Comparison of ENCODE assay signal across 15 cellular contexts in the genomic region with DNA sequence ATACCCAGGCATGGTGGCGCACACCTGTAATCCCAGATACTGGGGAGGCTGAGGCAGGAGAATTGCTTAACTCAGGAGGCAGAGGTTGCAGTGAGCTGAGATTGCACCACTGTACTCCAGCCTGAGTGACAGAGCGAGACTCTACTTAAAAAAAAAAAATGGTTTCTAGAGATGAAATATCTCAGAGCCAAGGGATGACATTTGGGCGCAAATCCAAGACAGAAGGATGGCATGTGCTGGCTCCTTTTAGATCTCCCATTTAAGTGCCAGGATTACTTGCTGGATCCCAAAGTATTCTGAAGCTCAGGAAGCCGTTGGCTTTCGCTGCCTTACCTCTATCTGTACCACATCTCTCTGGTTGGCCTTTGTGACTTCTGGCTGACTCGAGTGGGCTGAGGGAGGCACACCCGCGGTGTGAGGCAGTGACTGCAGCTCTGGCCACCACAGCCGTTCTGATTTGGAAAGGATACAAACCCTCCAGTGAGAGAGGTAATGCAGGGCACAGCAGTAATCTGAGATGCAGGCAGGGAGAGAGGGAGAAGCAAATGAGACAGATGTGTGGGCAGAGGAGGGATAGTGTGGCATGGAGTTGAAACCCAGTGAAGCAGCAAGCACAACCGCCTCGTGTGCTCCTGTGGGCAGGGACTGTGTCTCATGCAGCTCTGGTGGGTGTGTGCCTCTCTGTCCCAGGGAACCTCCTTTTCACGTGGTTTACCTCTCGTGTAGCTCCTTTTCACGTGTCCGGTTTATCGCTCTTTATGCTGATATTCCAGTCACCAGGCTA. TPM values are rescaled to one million over a fixed set of nuclear protein-coding genes. Genes with fewer than 3 reads are reported as not detected.
DNase-seq lines count a peak whose midpoint lies in the region; ATAC-seq and TF ChIP-seq lines count a peak whose summit lies in the region.
"Had no signal": no experiment of that assay in that cellular context is flagged by ENCODE, and none has a peak within 500 bp of the region (broad histone marks: within the 10 kb centered on the region; RNA-seq: fewer than 3 reads in every experiment).

No MANE protein-coding gene starts in this region.

- no peaks in the 10 kb centered on the region for H3K9me3 Mint-ChIP-seq in activated T-helper 1 cell treated with anti-CD3 and anti-CD28 coated beads, Interleukin-12 subunit alpha, Interleukin-12 subunit beta, Interleukin-2, Interleukin-4 antibody, amounts not matched to agents 30 ng/mL and 10 ng/mL and 1 ng/mL, durations not matched to agents 14 hours and 24 hours and 36 hours
- H3K9me3 Mint-ChIP-seq: activated naive CD8-positive, alpha-beta T cell treated with anti-CD3 and anti-CD28 coated beads for 36 hours had no signal

- ATAC-seq in HCT116, result no peak
- ATAC-seq in left cardiac atrium, result peak; percentile 39 to 61
- no peak for ATAC-seq in HG02798 (IDR thresholded peaks at IDR 0.05; ENCODE audit: poor library complexity, unreplicated experiment)

- no peak overlapping the region for H3K27ac Mint-ChIP-seq in activated T-helper 1 cell treated with anti-CD3 and anti-CD28 coated beads, Interleukin-12 subunit alpha, Interleukin-12 subunit beta, Interleukin-2, Interleukin-4 antibody, amounts not matched to agents 30 ng/mL and 10 ng/mL and 1 ng/mL, durations not matched to agents 14 hours and 24 hours and 36 hours
- H3K27ac Mint-ChIP-seq: activated naive CD8-positive, alpha-beta T cell treated with anti-CD3 and anti-CD28 coated beads for 36 hours had no signal

- DNase-seq in HCT116 (ENCODE audit: low read depth, low spot score) (no peak), NCI-H526 treated with DMSO at 0.1 percent for 48 hours (lab: John Stamatoyannopoulos, UW) (peak; percentile 35), left cardiac atrium (no peak)
- no peak for DNase-seq in activated T-helper 1 cell treated with anti-CD3 and anti-CD28 coated beads, Interleukin-12 subunit alpha, Interleukin-12 subunit beta, Interleukin-2, Interleukin-4 antibody, amounts not matched to agents 30 ng/mL and 10 ng/mL and 1 ng/mL, durations not matched to agents 14 hours and 24 hours and 36 hours (ENCODE audit: low spot score)
- no peak for DNase-seq in activated CD8-positive, alpha-beta memory T cell treated with anti-CD3 and anti-CD28 coated beads, Interleukin-2, amount 50 U/mL, for 48 hours
- DNase-seq in activated naive CD4-positive, alpha-beta T cell treated with Interleukin-2 at 50 U/mL for 16 hours, result no peak
- DNase-seq: activated naive CD8-positive, alpha-beta T cell treated with anti-CD3 and anti-CD28 coated beads for 36 hours; IMR-90; NCI-H1105; posterior cingulate gyrus; stimulated activated naive CD4-positive, alpha-beta T cell treated with Interleukin-2 at 50 U/mL for 16 hours had no signal

- H3K4me3 ChIP-seq in HCT116 (replicated peaks in 1 of 2; ENCODE audit: low read depth in 1 of 2, low read length in 2 of 2) (no peak overlapping the region), parathyroid adenoma (ENCODE audit: low read depth, low read length) (peak overlapping the region; percentile 41)
- H3K4me3 ChIP-seq: esophagus muscularis mucosa, SK-N-MC had no signal

- no peaks in the 10 kb centered on the region for H3K79me2 ChIP-seq in HCT116 (ENCODE audit: insufficient read depth, low read length)
- peaks cover 7% of the 10 kb centered on the region for H3K79me2 ChIP-seq in parathyroid adenoma

- peaks cover 3% of the 10 kb centered on the region for H3K36me3 Mint-ChIP-seq in activated T-helper 1 cell treated with anti-CD3 and anti-CD28 coated beads, Interleukin-12 subunit alpha, Interleukin-12 subunit beta, Interleukin-2, Interleukin-4 antibody, amounts not matched to agents 30 ng/mL and 10 ng/mL and 1 ng/mL, durations not matched to agents 14 hours and 24 hours and 36 hours (ENCODE audit: low read depth)
- H3K36me3 Mint-ChIP-seq: activated naive CD8-positive, alpha-beta T cell treated with anti-CD3 and anti-CD28 coated beads for 36 hours had no signal

- peaks cover 48% of the 10 kb centered on the region for H3K27me3 Mint-ChIP-seq in activated T-helper 1 cell treated with anti-CD3 and anti-CD28 coated beads, Interleukin-12 subunit alpha, Interleukin-12 subunit beta, Interleukin-2, Interleukin-4 antibody, amounts not matched to agents 30 ng/mL and 10 ng/mL and 1 ng/mL, durations not matched to agents 14 hours and 24 hours and 36 hours (ENCODE audit: insufficient read depth)

- no peaks in the 10 kb centered on the region for H3K27me3 ChIP-seq in HCT116 (ENCODE audit: insufficient read depth, low read length)
- no peaks in the 10 kb centered on the region for H3K27me3 ChIP-seq in parathyroid adenoma (ENCODE audit: control insufficient read depth, insufficient read depth, low read length)

- TF ChIP-seq RAD21 in HCT116 (IDR thresholded peaks at IDR 0.05; ENCODE audit: low read depth), result no peak

- intact Hi-C loops in HCT116 (cut with micrococcal nuclease), result no loop called here
- intact Hi-C loops in left cardiac atrium (cut with DNase I), result no loop called here
- intact Hi-C loops in activated T-helper 1 cell treated with anti-CD3 and anti-CD28 coated beads, Interleukin-12 subunit alpha, Interleukin-12 subunit beta, Interleukin-2, Interleukin-4 antibody, amounts not matched to agents 30 ng/mL and 10 ng/mL and 1 ng/mL, durations not matched to agents 14 hours and 24 hours and 36 hours (cut with micrococcal nuclease), result no loop called here

- RAD21 ChIA-PET in HCT116 (lab: Charles Lee; ENCODE audit: low non-redundant PET in 1 of 2, low total read pairs in 2 of 2, uncharacterized antibody in 2 of 2, unreplicated experiment in 2 of 2), result no interaction called here

- CTCF ChIA-PET in HCT116 (lab: Charles Lee), result no interaction called here

- no TSS peak for BruUV-seq in HCT116 (replicated peaks; lab: Mats Ljungman, UMichigan)

- no peak overlapping the region for H3K4me3 Mint-ChIP-seq in activated T-helper 1 cell treated with anti-CD3 and anti-CD28 coated beads, Interleukin-12 subunit alpha, Interleukin-12 subunit beta, Interleukin-2, Interleukin-4 antibody, amounts not matched to agents 30 ng/mL and 10 ng/mL and 1 ng/mL, durations not matched to agents 14 hours and 24 hours and 36 hours
- H3K4me3 Mint-ChIP-seq: activated naive CD8-positive, alpha-beta T cell treated with anti-CD3 and anti-CD28 coated beads for 36 hours had no signal

- no peaks in the 10 kb centered on the region for H3K9me2 ChIP-seq in HCT116 (ENCODE audit: insufficient read depth)

- H3K9me3 ChIP-seq in HCT116 (ENCODE audit: control insufficient read depth in 1 of 2, insufficient read depth in 1 of 2, low read depth in 1 of 2, low read length in 2 of 2) (no peaks in the 10 kb centered on the region), parathyroid adenoma (ENCODE audit: control insufficient read depth, low read length) (no peaks in the 10 kb centered on the region)
- H3K9me3 ChIP-seq: esophagus muscularis mucosa had no signal

- TF ChIP-seq CTCF in HCT116 (IDR thresholded peaks at IDR 0.05 in 2 of 3, conservative IDR thresholded peaks at IDR 0.05 in 1 of 3; ENCODE audit: borderline replicate concordance in 1 of 3, insufficient read depth in 1 of 3, low read depth in 2 of 3, low read length in 2 of 3), result no peak
- no peak for TF ChIP-seq CTCF in parathyroid adenoma (IDR thresholded peaks at IDR 0.05)

- POLR2A ChIA-PET in HCT116 (lab: Charles Lee), result no interaction called here

- H3K4me1 ChIP-seq in HCT116 (ENCODE audit: control insufficient read depth in 1 of 2, insufficient read depth in 2 of 2, low read length in 2 of 2) (peaks cover 41 to 58% of the 10 kb centered on the region in 2 experiments), parathyroid adenoma (peaks cover 16% of the 10 kb centered on the region)

- no peak overlapping the region for H2AFZ ChIP-seq in HCT116 (ENCODE audit: low read depth, low read length, poor library complexity, severe bottlenecking)
- no peak overlapping the region for H2AFZ ChIP-seq in parathyroid adenoma

- H3K36me3 ChIP-seq in HCT116 (ENCODE audit: control insufficient read depth in 1 of 2, insufficient read depth in 2 of 2, low read length in 2 of 2) (no peaks in the 10 kb centered on the region), parathyroid adenoma (ENCODE audit: control insufficient read depth, insufficient read depth, low read length) (no peaks in the 10 kb centered on the region)
- H3K36me3 ChIP-seq: esophagus muscularis mucosa had no signal

- no peaks in the 10 kb centered on the region for H4K20me1 ChIP-seq in HCT116 (ENCODE audit: insufficient read depth)

- H3K4me2 ChIP-seq in HCT116 (ENCODE audit: low read length), result peak overlapping the region; percentile 51
- H3K4me2 ChIP-seq in parathyroid adenoma (ENCODE audit: low read length), result peak overlapping the region; percentile 58

- H3K27ac ChIP-seq in HCT116 (ENCODE audit: low read depth, low read length), result no peak overlapping the region
- H3K27ac ChIP-seq in parathyroid adenoma, result peak overlapping the region; percentile 67
- H3K27ac ChIP-seq: esophagus muscularis mucosa, SK-N-MC had no signal

- peaks cover 5% of the 10 kb centered on the region for H3K4me1 Mint-ChIP-seq in activated T-helper 1 cell treated with anti-CD3 and anti-CD28 coated beads, Interleukin-12 subunit alpha, Interleukin-12 subunit beta, Interleukin-2, Interleukin-4 antibody, amounts not matched to agents 30 ng/mL and 10 ng/mL and 1 ng/mL, durations not matched to agents 14 hours and 24 hours and 36 hours (ENCODE audit: low read depth)

- no peak overlapping the region for H3K9ac ChIP-seq in HCT116 (ENCODE audit: low read length)
- H3K9ac ChIP-seq in parathyroid adenoma, result no peak overlapping the region

- TF ChIP-seq POLR2A in HCT116 (IDR thresholded peaks at IDR 0.05; ENCODE audit: borderline replicate concordance, extremely low read depth, insufficient read depth, insufficient read length), result no peak

TF ChIP-seq in HCT116, 20 proteins besides CTCF, POLR2A, EP300 and RAD21 (continues in another document):
- TF ChIP-seq EZH2 (IDR thresholded peaks at IDR 0.05), result no peak
- TF ChIP-seq FOSL1 (IDR thresholded peaks at IDR 0.05; ENCODE audit: low read depth), result no peak
- no peak for TF ChIP-seq SIN3A (IDR thresholded peaks at IDR 0.05; ENCODE audit: low read depth)
- TF ChIP-seq ZNF274 (IDR thresholded peaks at IDR 0.05; ENCODE audit: low read depth, low read length), result no peak
- no peak for TF ChIP-seq ZFX (IDR thresholded peaks at IDR 0.05)
- TF ChIP-seq, protein P1, sequence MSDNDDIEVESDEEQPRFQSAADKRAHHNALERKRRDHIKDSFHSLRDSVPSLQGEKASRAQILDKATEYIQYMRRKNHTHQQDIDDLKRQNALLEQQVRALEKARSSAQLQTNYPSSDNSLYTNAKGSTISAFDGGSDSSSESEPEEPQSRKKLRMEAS (IDR thresholded peaks at IDR 0.05), result no peak

RNA-seq across cellular contexts. Expression of a gene that starts 4.9 kb away (rescaled TPM):
- 18.2 TPM for total RNA-seq in HCT116 (2021; ENCODE audit: unreplicated experiment)
- 9.1 and 10.6 TPM in 2 replicates for polyA plus RNA-seq in HCT116 (2012)
- 10 to 100 TPM; 20.9 to 22.1 TPM for total RNA-seq in left cardiac atrium
- 7.6 and 8.6 TPM in 2 replicates for total RNA-seq in activated T-helper 1 cell treated with anti-CD3 and anti-CD28 coated beads, Interleukin-12 subunit alpha, Interleukin-12 subunit beta, Interleukin-2, Interleukin-4 antibody, amounts not matched to agents 30 ng/mL and 10 ng/mL and 1 ng/mL, durations not matched to agents 14 hours and 24 hours and 36 hours
- total RNA-seq: IMR-90 had no signal
- polyA plus RNA-seq: IMR-90 had no signal

Comparison
In these comparisons a context has a peak if more than half of its experiments do, and no peak if none do; other contexts are left out.
1. ATAC-seq: peak in left cardiac atrium (2 of 2); none in HCT116 (single experiment) and HG02798 (single experiment).